ENCODE assay signal across 8 cellular contexts in the genomic region with DNA sequence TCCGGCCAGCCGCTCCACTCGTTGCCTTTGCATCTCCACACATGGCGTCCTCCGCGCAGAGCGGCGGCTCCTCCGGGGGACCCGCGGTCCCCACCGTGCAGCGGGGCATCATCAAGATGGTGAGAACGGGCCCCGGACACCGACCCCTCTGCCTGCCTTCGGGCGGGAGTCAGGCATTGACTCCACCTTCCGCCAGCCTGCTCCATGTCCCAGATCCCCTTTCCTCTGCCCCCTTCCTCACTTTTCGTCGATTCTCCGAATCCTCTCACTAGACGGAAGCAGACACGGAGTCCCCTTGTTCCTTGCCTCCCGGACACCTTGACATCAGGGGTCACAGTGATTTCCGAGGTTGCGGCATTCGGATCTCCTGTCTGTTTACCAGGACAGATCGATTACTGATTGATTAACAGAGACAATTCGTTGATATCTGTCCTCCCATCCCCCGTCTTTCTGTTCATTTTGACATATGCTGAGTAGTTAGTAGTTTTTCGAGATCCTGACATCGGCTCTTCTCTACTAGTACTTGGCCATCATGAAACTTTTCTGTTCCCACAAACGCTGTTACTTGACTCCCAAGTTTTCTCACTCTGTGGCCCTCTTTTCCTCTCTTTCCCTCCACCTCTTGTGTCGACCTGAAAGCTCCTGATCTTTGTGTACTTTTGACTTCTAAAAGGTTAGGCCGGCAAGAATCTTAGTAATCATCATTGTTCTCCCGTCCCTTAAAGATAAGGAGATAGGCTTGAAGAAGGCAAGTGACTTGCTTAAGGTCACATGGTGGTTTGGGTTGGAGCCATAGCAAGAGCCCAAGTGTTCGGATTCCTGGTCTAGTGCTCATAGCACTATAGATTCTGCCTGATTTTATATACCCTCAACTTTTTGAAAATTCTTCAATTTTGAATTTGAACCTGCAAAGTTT. TPM values are rescaled to one million over a fixed set of nuclear protein-coding genes. Genes with fewer than 3 reads are reported as not detected.
DNase-seq lines count a peak whose midpoint lies in the region; ATAC-seq and TF ChIP-seq lines count a peak whose summit lies in the region.

No MANE protein-coding gene starts in this region.

- DNase-seq in Caco-2 = peak in 1 of 2 experiments; percentile 31
- DNase-seq in M059J (ENCODE audit: low read depth) = peak; percentile 39
- DNase-seq in brain microvascular endothelial cell = peak; percentile 64
- DNase-seq in lower lobe of right lung = no peak
- no peak for DNase-seq in vagina (ENCODE audit: extremely low spot score in 2 of 2)
- no peak for DNase-seq in activated CD8-positive, alpha-beta memory T cell treated with anti-CD3 and anti-CD28 coated beads for 24 hours
- DNase-seq in NCI-H510A (lab: John Stamatoyannopoulos, UW) = no peak

- H3K27ac Mint-ChIP-seq in Caco-2 (ENCODE audit: unreplicated experiment) = no peak overlapping the region

- TF ChIP-seq POLR2A in vagina (IDR thresholded peaks at IDR 0.05) = no peak

- no peaks in the 10 kb centered on the region for H3K9me3 Mint-ChIP-seq in Caco-2 (ENCODE audit: unreplicated experiment)

- H3K36me3 ChIP-seq in Caco-2 (ENCODE audit: control insufficient read depth, insufficient read depth, low read length) = no peaks in the 10 kb centered on the region
- H3K36me3 ChIP-seq in brain microvascular endothelial cell (replicated peaks) = peaks cover 2% of the 10 kb centered on the region
- no peaks in the 10 kb centered on the region for H3K36me3 ChIP-seq in lower lobe of right lung
- no peaks in the 10 kb centered on the region for H3K36me3 ChIP-seq in vagina

- H3K27me3 ChIP-seq in Caco-2 (replicated peaks; ENCODE audit: control insufficient read depth, insufficient read depth, low read length) (no peaks in the 10 kb centered on the region), brain microvascular endothelial cell (replicated peaks) (no peaks in the 10 kb centered on the region), lower lobe of right lung (ENCODE audit: low read depth) (no peaks in the 10 kb centered on the region), vagina (no peaks in the 10 kb centered on the region)

- TF ChIP-seq CTCF in Caco-2 (IDR thresholded peaks at IDR 0.05; ENCODE audit: insufficient read depth in 1 of 2, low read depth in 1 of 2, low read length in 1 of 2, severe bottlenecking in 1 of 2, unreplicated experiment in 1 of 2) = no peak
- TF ChIP-seq CTCF in brain microvascular endothelial cell (IDR thresholded peaks at IDR 0.05; ENCODE audit: low read depth, low read length, missing control alignments) = no peak
- TF ChIP-seq CTCF in lower lobe of right lung (IDR thresholded peaks at IDR 0.05) = no peak
- no peak for TF ChIP-seq CTCF in vagina (IDR thresholded peaks at IDR 0.05)

- H3K27me3 Mint-ChIP-seq in Caco-2 (ENCODE audit: insufficient read depth, unreplicated experiment) = no peaks in the 10 kb centered on the region

- H3K36me3 Mint-ChIP-seq in Caco-2 (ENCODE audit: insufficient read depth, unreplicated experiment) = peaks cover 55% of the 10 kb centered on the region

- intact Hi-C loops in Caco-2 (cut with micrococcal nuclease; ENCODE audit: unreplicated experiment) (loop anchor here (5.0 kb wide), 1 partner anchor 260 kb away; a partner anchor contains a TSS), lower lobe of right lung (cut with DNase I) (no loop called here), vagina (cut with DNase I) (loop anchor here (5.0 kb wide), 1 partner anchor 65 kb away; a partner anchor contains a TSS)

- TSS peak; percentile 33 for BruUV-seq in Caco-2 (replicated peaks; lab: Mats Ljungman, UMichigan)

- peak; percentile 8 for ATAC-seq in GM21447 (IDR thresholded peaks at IDR 0.05; ENCODE audit: unreplicated experiment)
- ATAC-seq in lower lobe of right lung = peak; percentile 32 to 43

- H3K9me3 ChIP-seq in Caco-2 (no peaks in the 10 kb centered on the region), lower lobe of right lung (no peaks in the 10 kb centered on the region), vagina (no peaks in the 10 kb centered on the region)

- H3K4me3 ChIP-seq in Caco-2 (ENCODE audit: low read depth, low read length) (peak overlapping the region; percentile 98), brain microvascular endothelial cell (ENCODE audit: low read depth, low read length) (peak overlapping the region; percentile 81), lower lobe of right lung (peak overlapping the region; percentile 86), vagina (peak overlapping the region; percentile 90)

- peak overlapping the region; percentile 54 for H3K27ac ChIP-seq in brain microvascular endothelial cell
- H3K27ac ChIP-seq in lower lobe of right lung = peak overlapping the region; percentile 90
- peak overlapping the region; percentile 71 for H3K27ac ChIP-seq in vagina

- H3K4me1 Mint-ChIP-seq in Caco-2 (ENCODE audit: low read depth, unreplicated experiment) = peaks cover 18% of the 10 kb centered on the region

- no peak overlapping the region for H3K4me3 Mint-ChIP-seq in Caco-2 (ENCODE audit: unreplicated experiment)

- H3K4me1 ChIP-seq in Caco-2 (peaks cover 13% of the 10 kb centered on the region), lower lobe of right lung (peaks cover 37% of the 10 kb centered on the region), vagina (peaks cover 42% of the 10 kb centered on the region)

- in situ Hi-C loops in brain microvascular endothelial cell (cut with HindIII; ENCODE audit: low pct_ligation_motif_present, low sequenced_read_pairs) = no loop called here

- POLR2A ChIA-PET in Caco-2 (lab: Charles Lee) = no interaction called here

- CTCF ChIA-PET in Caco-2 (lab: Charles Lee) = no interaction called here

RNA-seq across cellular contexts. Expression of a gene that starts 0.6 kb away (rescaled TPM):
- total RNA-seq in Caco-2 (2022) (274 and 276 TPM in 2 replicates), lower lobe of right lung (142 TPM), vagina (85.9 TPM)
- 111 and 171 TPM in 2 replicates for total RNA-seq in M059J (2014; rRNA removed; shearing (Covaris generic))

RNA-seq across cellular contexts. Expression of a gene that starts 34.6 kb away (rescaled TPM):
- not detected in 2 replicates for total RNA-seq in Caco-2 (2022)
- not detected in 2 replicates for total RNA-seq in M059J (2014; rRNA removed; shearing (Covaris generic))
- not detected for total RNA-seq in lower lobe of right lung
- not detected for total RNA-seq in vagina

RNA-seq across cellular contexts. Expression of a gene that starts 59.1 kb away (rescaled TPM):
- total RNA-seq in Caco-2 (2022) (1.6 and 2.2 TPM in 2 replicates), lower lobe of right lung (not detected), vagina (1.7 TPM)
- total RNA-seq in M059J (2014; rRNA removed; shearing (Covaris generic)) = 1.8 and 2.9 TPM in 2 replicates

Comparison
In these comparisons a context has a peak if more than half of its experiments do, and no peak if none do; other contexts are left out.
1. DNase-seq: peak in M059J (single experiment) and brain microvascular endothelial cell (single experiment); none in lower lobe of right lung (single experiment), vagina (0 of 2), activated CD8-positive, alpha-beta memory T cell treated with anti-CD3 and anti-CD28 coated beads for 24 hours (single experiment) and NCI-H510A (single experiment).
2. Peak in every context shown above with its lines, with median percentiles within 50 percentile points of each other: H3K4me3 ChIP-seq and H3K27ac ChIP-seq.